18 cellular contexts compared by ENCODE assay signal in genomic region chr3:15470804-15471203, GRCh38. TPM values are rescaled to one million over a fixed set of nuclear protein-coding genes. Genes with fewer than 3 reads are reported as not detected.
DNase-seq lines count a peak whose midpoint lies in the region; ATAC-seq, FAIRE-seq and TF ChIP-seq lines count a peak whose summit lies in the region.
"Had no signal": no experiment of that assay in that cellular context is flagged by ENCODE, and none has a peak within 500 bp of the region (broad histone marks: within the 10 kb centered on the region; RNA-seq: fewer than 3 reads in every experiment).

No MANE protein-coding gene starts in this region.

- H3K4ac ChIP-seq in H1 (replicated peaks; ENCODE audit: insufficient read length, low read depth, low read length), result no peak overlapping the region

- no peak overlapping the region for H3K14ac ChIP-seq in H1 (ENCODE audit: insufficient read length)

- CTCF ChIA-PET in H1 (lab: Charles Lee; ENCODE audit: partially characterized antibody), result interaction anchor here (0.6 to 2.0 kb wide), 12 partner anchors 8 to 205 kb away, joined by 3 to 7 read pairs (median 4); no protein-coding TSS in a partner anchor
- CTCF ChIA-PET in naive thymus-derived CD4-positive, alpha-beta T cell (lab: Charles Lee), result no interaction called here

- H4K8ac ChIP-seq in H1 (ENCODE audit: extremely low read depth, insufficient read depth, low read length), result no peak overlapping the region

- H3K36me3 Mint-ChIP-seq in naive thymus-derived CD4-positive, alpha-beta T cell, result peaks cover 0 to 7% (median 3%) of the 10 kb centered on the region in 5 donors

- H3K56ac ChIP-seq in H1 (replicated peaks; ENCODE audit: insufficient read length, low read depth, low read length), result no peak overlapping the region

- 86% methylated on average over 2 of the region's 2 CpGs; no CpG with 5 or more reads in 1 of the 2 experiments for WGBS in H1 (ENCODE audit: extremely low coverage in 1 of 2, insufficient coverage in 1 of 2, insufficient read length in 1 of 2, insufficient replicate concordance in 2 of 2, low coverage in 1 of 2, low lambda C conversion rate in 2 of 2, missing lambda C conversion rate in 1 of 2), 2 experiments

- no peak overlapping the region for H3K4me2 ChIP-seq in H1 (ENCODE audit: insufficient read depth in 1 of 2, low read depth in 2 of 2, low read length in 2 of 2)
- H3K4me2 ChIP-seq in osteoblast (ENCODE audit: insufficient read depth, low read length), result no peak overlapping the region
- H3K4me2 ChIP-seq: A549 had no signal

- no peak overlapping the region for H3K4me3 Mint-ChIP-seq in naive thymus-derived CD4-positive, alpha-beta T cell
- H3K4me3 Mint-ChIP-seq: CD4-positive, alpha-beta memory T cell had no signal

- no peak overlapping the region for H3K27ac Mint-ChIP-seq in naive thymus-derived CD4-positive, alpha-beta T cell

- H3K79me2 ChIP-seq in H1 (ENCODE audit: control insufficient read depth in 1 of 2, insufficient read depth in 2 of 2, low read length in 2 of 2), result no peaks in the 10 kb centered on the region
- no peaks in the 10 kb centered on the region for H3K79me2 ChIP-seq in osteoblast (ENCODE audit: insufficient read depth, low read length)

- H3K79me1 ChIP-seq in H1 (ENCODE audit: low read depth, low read length), result no peaks in the 10 kb centered on the region

- DNase-seq in EH (ENCODE audit: low read depth), result peak; percentile 13
- DNase-seq in H1 (ENCODE audit: low read depth in 1 of 2, low spot score in 2 of 2), result no peak
- DNase-seq in osteoblast (ENCODE audit: insufficient read length, low spot score, missing footprints), result peak; percentile 63
- DNase-seq in OCI-M2 (lab: John Stamatoyannopoulos, UW; ENCODE audit: unreplicated experiment), result no peak
- DNase-seq in naive thymus-derived CD4-positive, alpha-beta T cell, result no peak
- DNase-seq in UCSD-AML1 (lab: John Stamatoyannopoulos, UW; ENCODE audit: unreplicated experiment), result no peak
- no peak for DNase-seq in activated CD4-positive, alpha-beta T cell treated with anti-CD3 and anti-CD28 coated beads, Interleukin-2, amount 50 U/mL, for 1 hour
- DNase-seq: ACHN; C1 segment of cervical spinal cord; Calu3; CD4-positive, alpha-beta memory T cell; COR-L47; DMS79 treated with DMSO at 0.1 percent for 48 hours; GOT3; HCEC 1CT had no signal

- no peak for FAIRE-seq in H1 (lab: Jason Lieb, UNC)
- FAIRE-seq: A549, G401.6, GM12892 had no signal

- no peak for TF ChIP-seq EP300 in H1 (IDR thresholded peaks at IDR 0.05; ENCODE audit: borderline replicate concordance in 1 of 2, low read depth in 2 of 2, low read length in 2 of 2)

- no peaks in the 10 kb centered on the region for H3K9me3 ChIP-seq in H1 (ENCODE audit: insufficient read depth in 2 of 2, low read depth in 1 of 2, low read length in 1 of 2)
- no peaks in the 10 kb centered on the region for H3K9me3 ChIP-seq in osteoblast (ENCODE audit: low read depth, low read length)
- no peaks in the 10 kb centered on the region for H3K9me3 ChIP-seq in naive thymus-derived CD4-positive, alpha-beta T cell (ENCODE audit: control insufficient read depth in 2 of 3, low read length in 3 of 3)
- H3K9me3 ChIP-seq: A549 had no signal

- no peak overlapping the region for H2BK12ac ChIP-seq in H1 (ENCODE audit: low read depth, low read length)

- no peak for ATAC-seq in naive thymus-derived CD4-positive, alpha-beta T cell

- no peak overlapping the region for H3K9ac ChIP-seq in H1 (replicated peaks in 1 of 4; ENCODE audit: extremely low read depth in 1 of 4, low read depth in 3 of 4, low read length in 3 of 4)

- H3K36me3 ChIP-seq in H1 (ENCODE audit: control insufficient read depth in 2 of 4, insufficient read depth in 4 of 4, low read length in 3 of 4) (no peaks in the 10 kb centered on the region), osteoblast (ENCODE audit: insufficient read depth, low read length) (no peaks in the 10 kb centered on the region)
- no peaks in the 10 kb centered on the region for H3K36me3 ChIP-seq in naive thymus-derived CD4-positive, alpha-beta T cell (ENCODE audit: control insufficient read depth in 2 of 3, insufficient read depth in 3 of 3, low read length in 3 of 3)

- H4K5ac ChIP-seq in H1 (ENCODE audit: insufficient read length, low read depth, low read length), result no peak overlapping the region

- H3K27me3 Mint-ChIP-seq in naive thymus-derived CD4-positive, alpha-beta T cell, result peaks cover 0 to 13% (median 0%) of the 10 kb centered on the region in 5 donors
- H3K27me3 Mint-ChIP-seq: CD4-positive, alpha-beta memory T cell had no signal

- H3K27ac ChIP-seq in H1 (ENCODE audit: low read depth, low read length) (no peak overlapping the region), osteoblast (ENCODE audit: low read depth, low read length) (no peak overlapping the region)
- H3K27ac ChIP-seq in naive thymus-derived CD4-positive, alpha-beta T cell (ENCODE audit: low read depth, low read length), result no peak overlapping the region
- H3K27ac ChIP-seq: A549 had no signal

- H2BK15ac ChIP-seq in H1 (ENCODE audit: low read length), result no peak overlapping the region

- no peak overlapping the region for H2BK20ac ChIP-seq in H1 (ENCODE audit: low read length)

- H4K91ac ChIP-seq in H1 (replicated peaks; ENCODE audit: insufficient read length, low read length), result no peak overlapping the region

- peaks cover 0 to 4% (median 0%) of the 10 kb centered on the region in 7 donors for H3K4me1 Mint-ChIP-seq in naive thymus-derived CD4-positive, alpha-beta T cell

- H3K4me1 ChIP-seq in H1 (replicated peaks in 1 of 4; ENCODE audit: control insufficient read depth in 3 of 4, insufficient read depth in 4 of 4, low read length in 3 of 4) (peaks cover 0 to 2% (median 0%) of the 10 kb centered on the region in 4 experiments; a peak in 1 of 7 replicates), osteoblast (ENCODE audit: insufficient read depth, low read length) (no peaks in the 10 kb centered on the region)
- H3K4me1 ChIP-seq in naive thymus-derived CD4-positive, alpha-beta T cell (ENCODE audit: control insufficient read depth in 2 of 2, insufficient read depth in 2 of 2, low read length in 2 of 2), result peaks cover 0 to 25% of the 10 kb centered on the region in 2 donors
- H3K4me1 ChIP-seq: A549 had no signal

- TF ChIP-seq POLR2A in H1 (IDR thresholded peaks at IDR 0.05; ENCODE audit: control extremely low read depth in 1 of 2, low read depth in 2 of 2, low read length in 2 of 2), result no peak

- H3K18ac ChIP-seq in H1 (ENCODE audit: extremely low read depth, low read length), result no peak overlapping the region

- no peak for TF ChIP-seq RAD21 in H1 (IDR thresholded peaks at IDR 0.05 in 1 of 2, conservative IDR thresholded peaks at IDR 0.05 in 1 of 2; ENCODE audit: low read depth in 2 of 2, low read length in 2 of 2)

- H3K23ac ChIP-seq in H1 (ENCODE audit: insufficient read length), result no peak overlapping the region

- no peak overlapping the region for H2AK5ac ChIP-seq in H1 (ENCODE audit: low read depth, low read length)

- POLR2A ChIA-PET in H1 (lab: Charles Lee; ENCODE audit: partially characterized antibody), result no interaction called here
- POLR2A ChIA-PET in naive thymus-derived CD4-positive, alpha-beta T cell (lab: Charles Lee), result no interaction called here

- H3K4me3 ChIP-seq in H1 (ENCODE audit: extremely low read depth in 1 of 4, insufficient read depth in 2 of 4, low read depth in 3 of 4, low read length in 4 of 4) (no peak overlapping the region), osteoblast (ENCODE audit: insufficient read depth, low read length) (no peak overlapping the region)
- no peak overlapping the region for H3K4me3 ChIP-seq in naive thymus-derived CD4-positive, alpha-beta T cell (ENCODE audit: low read length)
- H3K4me3 ChIP-seq: A549 had no signal

- TF ChIP-seq CTCF in H1 (IDR thresholded peaks at IDR 0.05; ENCODE audit: control extremely low read depth in 1 of 3, insufficient read depth in 1 of 3, low read depth in 1 of 3, low read length in 3 of 3) (no peak), osteoblast (IDR thresholded peaks at IDR 0.05; ENCODE audit: extremely low read depth, low read depth, low read length) (no peak)

- H3K27me3 ChIP-seq in H1 (replicated peaks in 1 of 4; ENCODE audit: control insufficient read depth in 3 of 4, extremely low read depth in 1 of 4, insufficient read depth in 3 of 4, low read length in 3 of 4), result no peaks in the 10 kb centered on the region
- H3K27me3 ChIP-seq in osteoblast (ENCODE audit: insufficient read depth, low read length), result no peaks in the 10 kb centered on the region
- no peaks in the 10 kb centered on the region for H3K27me3 ChIP-seq in naive thymus-derived CD4-positive, alpha-beta T cell (ENCODE audit: control insufficient read depth in 2 of 2, insufficient read depth in 2 of 2, low read length in 2 of 2)

- no peak overlapping the region for H2BK5ac ChIP-seq in H1 (ENCODE audit: low read depth, low read length)

- H2BK120ac ChIP-seq in H1 (replicated peaks; ENCODE audit: low read depth, low read length), result no peak overlapping the region

- H3K23me2 ChIP-seq in H1 (ENCODE audit: low read depth, low read length), result no peaks in the 10 kb centered on the region; the same call in 1 of the 2 replicates

- intact Hi-C loops in naive thymus-derived CD4-positive, alpha-beta T cell (cut with micrococcal nuclease), result no loop called here

- H2AFZ ChIP-seq in H1 (ENCODE audit: low read length) (peak overlapping the region; percentile 72; the same call in 1 of the 2 replicates), osteoblast (ENCODE audit: low read length) (no peak overlapping the region)

- no peaks in the 10 kb centered on the region for H3K9me3 Mint-ChIP-seq in naive thymus-derived CD4-positive, alpha-beta T cell
- H3K9me3 Mint-ChIP-seq: CD4-positive, alpha-beta memory T cell had no signal

- no peaks in the 10 kb centered on the region for H4K20me1 ChIP-seq in H1 (replicated peaks in 1 of 2; ENCODE audit: control insufficient read depth in 1 of 2, insufficient read depth in 2 of 2, low read length in 2 of 2)
- H4K20me1 ChIP-seq in osteoblast (ENCODE audit: insufficient read depth, low read length), result no peaks in the 10 kb centered on the region

RNA-seq across cellular contexts. Expression of gene EAF1, which starts 43.4 kb away (rescaled TPM):
- total RNA-seq in H1 (2021; fragmentation: NEBNext Ultra II Directional; extraction: Animal tissue kit (Norgen Biotek cat#: 25700)), result 26.8 and 28.0 TPM in 2 replicates
- polyA plus RNA-seq in H1 (2011; rRNA removed), result 13.9 and 16.8 TPM in 2 replicates
- polyA plus RNA-seq in H1 (2011; cell fraction: cytosol; rRNA removed), result 16.8 TPM
- polyA plus RNA-seq in H1 (2011; cell fraction: nucleus; rRNA removed), result 10.8 TPM
- 16.4 to 20.3 TPM (median 17.6 TPM) in 4 replicates for polyA plus RNA-seq in H1 (2012, experiment 1 of 2)
- polyA plus RNA-seq in H1 (2012, experiment 2 of 2), result 2.8 TPM
- polyA plus RNA-seq in H1 (2013, experiment 1 of 2), result 14.6 TPM
- 15.3 TPM for polyA plus RNA-seq in H1 (2013, experiment 2 of 2)
- 23.8 and 28.9 TPM in 2 replicates for polyA minus RNA-seq in H1 (2011; rRNA and poly(A)+ RNA removed)
- 21.4 TPM for polyA minus RNA-seq in H1 (2011; cell fraction: cytosol; rRNA and poly(A)+ RNA removed)
- 12.5 TPM for polyA minus RNA-seq in H1 (2011; cell fraction: nucleus; rRNA and poly(A)+ RNA removed)
- 22.7 and 29.0 TPM in 2 replicates for total RNA-seq in osteoblast
- total RNA-seq in naive thymus-derived CD4-positive, alpha-beta T cell, result 10 to 100 TPM; 17.8 to 61.9 (median 27.8) TPM
- 1 to 10 TPM; 5.0 to 5.7 TPM for polyA plus RNA-seq in naive thymus-derived CD4-positive, alpha-beta T cell

RNA-seq across cellular contexts. Expression of gene METTL6, which starts 43.5 kb away (rescaled TPM):
- 20.0 and 20.7 TPM in 2 replicates for total RNA-seq in H1 (2021; fragmentation: NEBNext Ultra II Directional; extraction: Animal tissue kit (Norgen Biotek cat#: 25700))
- 13.1 and 18.4 TPM in 2 replicates for polyA plus RNA-seq in H1 (2011; rRNA removed)
- 19.8 TPM for polyA plus RNA-seq in H1 (2011; cell fraction: cytosol; rRNA removed)
- polyA plus RNA-seq in H1 (2011; cell fraction: nucleus; rRNA removed), result 6.3 TPM
- 15.5 to 17.6 TPM (median 16.8 TPM) in 4 replicates for polyA plus RNA-seq in H1 (2012, experiment 1 of 2)
- 5.4 TPM for polyA plus RNA-seq in H1 (2012, experiment 2 of 2)
- polyA plus RNA-seq in H1 (2013, experiment 1 of 2), result 15.0 TPM
- polyA plus RNA-seq in H1 (2013, experiment 2 of 2), result 15.7 TPM
- 18.1 and 20.9 TPM in 2 replicates for polyA minus RNA-seq in H1 (2011; rRNA and poly(A)+ RNA removed)
- 5.1 TPM for polyA minus RNA-seq in H1 (2011; cell fraction: cytosol; rRNA and poly(A)+ RNA removed)
- 11.0 TPM for polyA minus RNA-seq in H1 (2011; cell fraction: nucleus; rRNA and poly(A)+ RNA removed)
- total RNA-seq in osteoblast, result 33.0 and 36.6 TPM in 2 replicates
- total RNA-seq in naive thymus-derived CD4-positive, alpha-beta T cell, result 10 to 100 TPM in 4 of 5 experiments, 1 to 10 TPM in 1; 7.9 to 23.0 (median 18.3) TPM
- polyA plus RNA-seq in naive thymus-derived CD4-positive, alpha-beta T cell, result 10 to 100 TPM; 10.8 to 18.4 TPM

RNA-seq across cellular contexts. Expression of gene COLQ, which starts 50.7 kb away (rescaled TPM):
- 0.99 and 1.9 TPM in 2 replicates for total RNA-seq in H1 (2021; fragmentation: NEBNext Ultra II Directional; extraction: Animal tissue kit (Norgen Biotek cat#: 25700))
- 1.5 and 2.3 TPM in 2 replicates for polyA plus RNA-seq in H1 (2011; rRNA removed)
- polyA plus RNA-seq in H1 (2011; cell fraction: cytosol; rRNA removed), result 2.4 TPM
- polyA plus RNA-seq in H1 (2011; cell fraction: nucleus; rRNA removed), result 17.2 TPM
- polyA plus RNA-seq in H1 (2012, experiment 1 of 2), result 1.3 to 1.7 TPM (median 1.5 TPM) in 4 replicates
- polyA plus RNA-seq in H1 (2012, experiment 2 of 2), result 0.22 TPM
- 1.1 TPM for polyA plus RNA-seq in H1 (2013, experiment 1 of 2)
- 1.1 TPM for polyA plus RNA-seq in H1 (2013, experiment 2 of 2)
- polyA minus RNA-seq in H1 (2011; rRNA and poly(A)+ RNA removed), result 0.95 and 2.6 TPM in 2 replicates
- 1.3 TPM for polyA minus RNA-seq in H1 (2011; cell fraction: cytosol; rRNA and poly(A)+ RNA removed)
- 2.8 TPM for polyA minus RNA-seq in H1 (2011; cell fraction: nucleus; rRNA and poly(A)+ RNA removed)
- total RNA-seq in osteoblast, result 1.4 and 1.5 TPM in 2 replicates
- total RNA-seq in naive thymus-derived CD4-positive, alpha-beta T cell, result 1 to 10 TPM; 3.1 to 6.6 (median 4.9) TPM
- under 1 TPM; 0.26 TPM for polyA plus RNA-seq in naive thymus-derived CD4-positive, alpha-beta T cell

Comparison
In these comparisons a context has a peak if more than half of its experiments do, and no peak if none do; other contexts are left out.
1. DNase-seq: peak in EH (single experiment) and osteoblast (single experiment); none in H1 (0 of 2), OCI-M2 (single experiment), naive thymus-derived CD4-positive, alpha-beta T cell (0 of 9), UCSD-AML1 (single experiment) and activated CD4-positive, alpha-beta T cell treated with anti-CD3 and anti-CD28 coated beads, Interleukin-2, amount 50 U/mL, for 1 hour (single experiment).